25 cellular contexts compared by ENCODE assay signal in the genomic region with DNA sequence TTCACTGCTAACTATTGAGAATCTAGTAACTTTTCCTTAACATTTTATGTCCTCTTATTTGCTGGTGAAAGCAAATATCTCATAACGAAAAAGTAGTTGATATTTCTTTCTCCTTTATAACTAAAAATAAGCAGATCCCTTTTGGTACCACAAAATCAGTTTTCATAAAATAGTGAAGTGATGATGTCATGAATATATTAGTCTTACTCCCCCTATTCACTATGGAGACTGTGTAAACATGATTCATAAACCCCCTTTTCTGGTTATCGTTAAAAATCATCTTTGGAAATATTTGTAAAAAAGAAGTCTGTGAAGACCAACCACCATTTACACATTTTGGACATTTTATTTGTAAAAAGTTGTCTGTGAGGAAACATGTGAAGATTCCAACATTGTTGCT.
DNase-seq lines count a peak whose midpoint lies in the region; ATAC-seq, FAIRE-seq and TF ChIP-seq lines count a peak whose summit lies in the region.
"Had no signal": no experiment of that assay in that cellular context is flagged by ENCODE, and none has a peak within 500 bp of the region (broad histone marks: within the 10 kb centered on the region; RNA-seq: fewer than 3 reads in every experiment).

No MANE protein-coding gene starts in this region.

- H3F3A ChIP-seq in SK-N-SH (replicated peaks; ENCODE audit: insufficient read depth), result no peaks in the 10 kb centered on the region

- no peaks in the 10 kb centered on the region for H3K9me1 ChIP-seq in K562 (ENCODE audit: control insufficient read depth, insufficient read depth, low read length)

- H3K36me3 ChIP-seq in SK-N-SH (replicated peaks in 1 of 2; ENCODE audit: control insufficient read depth in 1 of 2, insufficient read depth in 2 of 2, low read length in 1 of 2) (no peaks in the 10 kb centered on the region), HEK293 (ENCODE audit: control insufficient read depth in 2 of 2, insufficient read depth in 1 of 2, low read length in 2 of 2) (no peaks in the 10 kb centered on the region), K562 (ENCODE audit: control insufficient read depth, insufficient read depth, low read length) (no peaks in the 10 kb centered on the region)
- H3K36me3 ChIP-seq: BE2C, BLaER1 had no signal

- ATAC-seq in SK-N-SH treated with all-trans-retinoic acid at 6 μM for 48 hours (no peak), K562 (no peak)
- ATAC-seq: A549 had no signal

- H3K79me2 ChIP-seq in SK-N-SH (ENCODE audit: insufficient read depth) (no peaks in the 10 kb centered on the region), K562 (ENCODE audit: control insufficient read depth, insufficient read depth, low read length) (no peaks in the 10 kb centered on the region)

- H3K9me3 ChIP-seq in SK-N-SH, result no peaks in the 10 kb centered on the region
- H3K9me3 ChIP-seq in HEK293 (ENCODE audit: control insufficient read depth, insufficient read depth, low read depth, low read length), result no peaks in the 10 kb centered on the region
- no peaks in the 10 kb centered on the region for H3K9me3 ChIP-seq in K562 (replicated peaks; ENCODE audit: control insufficient read depth, insufficient read depth, low read depth, low read length)
- H3K9me3 ChIP-seq: A549, BE2C, BLaER1, Caco-2 had no signal

- H3K27ac ChIP-seq in SK-N-SH (ENCODE audit: low read depth in 2 of 2, low read length in 1 of 2) (no peak overlapping the region), HEK293 (ENCODE audit: extremely low read depth, low read depth, low read length) (no peak overlapping the region), K562 (ENCODE audit: extremely low read depth, low read depth, low read length) (no peak overlapping the region)
- H3K27ac ChIP-seq: 22Rv1, A549, BLaER1 had no signal

- no peaks in the 10 kb centered on the region for H3K9me2 ChIP-seq in SK-N-SH

- TF ChIP-seq RAD21 in SK-N-SH (IDR thresholded peaks at IDR 0.05; ENCODE audit: low read length) (no peak), K562 (CRISPR knock-in tag; conservative IDR thresholded peaks at IDR 0.05 in 1 of 2, IDR thresholded peaks at IDR 0.05 in 1 of 2) (no peak)

- H4K20me1 ChIP-seq in SK-N-SH (ENCODE audit: insufficient read depth) (no peaks in the 10 kb centered on the region), K562 (replicated peaks; ENCODE audit: control insufficient read depth, insufficient read depth, low read length) (no peaks in the 10 kb centered on the region)
- H4K20me1 ChIP-seq: BLaER1 had no signal

- TF ChIP-seq EP300 in SK-N-SH (IDR thresholded peaks at IDR 0.05; ENCODE audit: borderline replicate concordance in 1 of 2, low read depth in 1 of 2, low read length in 1 of 2) (no peak), K562 (IDR thresholded peaks at IDR 0.05; ENCODE audit: low read length) (no peak)

- H3K27me3 ChIP-seq in SK-N-SH (ENCODE audit: insufficient read depth) (no peaks in the 10 kb centered on the region), K562 (ENCODE audit: control insufficient read depth in 2 of 2, insufficient read depth in 2 of 2, low read length in 2 of 2) (no peaks in the 10 kb centered on the region)
- H3K27me3 ChIP-seq: BE2C, BLaER1 had no signal

- CTCF ChIA-PET in SK-N-SH (lab: Yijun Ruan, JAX), result no interaction called here
- CTCF ChIA-PET in HEK293 (lab: Yijun Ruan, JAX), result no interaction called here
- CTCF ChIA-PET in K562 (lab: Yijun Ruan, JAX; ENCODE audit: low intra/inter-chr PET ratio), result no interaction called here

- POLR2A ChIA-PET in SK-N-SH (lab: Yijun Ruan, JAX), result no interaction called here
- POLR2A ChIA-PET in HEK293 (lab: Yijun Ruan, JAX), result no interaction called here
- POLR2A ChIA-PET in K562 (lab: Yijun Ruan, JAX), result no interaction called here

- WGBS in SK-N-SH (ENCODE audit: low lambda C conversion rate), result 36% methylated on average over 2 of the region's 2 CpGs
- 2% methylated on average over 2 of the region's 2 CpGs for WGBS in K562 (ENCODE audit: insufficient coverage, low coverage, missing lambda C conversion rate)

- H3K4me1 ChIP-seq in SK-N-SH (ENCODE audit: control insufficient read depth in 1 of 2, insufficient read depth in 2 of 2, low read depth in 1 of 2, low read length in 1 of 2), result no peaks in the 10 kb centered on the region
- H3K4me1 ChIP-seq in HEK293 (ENCODE audit: control insufficient read depth, insufficient read depth, low read length), result no peaks in the 10 kb centered on the region
- H3K4me1 ChIP-seq in K562 (replicated peaks in 1 of 2; ENCODE audit: control insufficient read depth in 2 of 2, insufficient read depth in 2 of 2, low read length in 2 of 2), result no peaks in the 10 kb centered on the region
- H3K4me1 ChIP-seq: A549, BE2C, BLaER1, Caco-2 had no signal

- no peak for DNase-seq in SK-N-SH
- DNase-seq in K562 (ENCODE audit: extremely low read depth in 1 of 4, low spot score in 3 of 4), result no peak
- peak; percentile 6 for DNase-seq in hepatic stellate cell (ENCODE audit: low spot score)
- no peak for DNase-seq in NCI-H1436 (lab: John Stamatoyannopoulos, UW)
- DNase-seq in Ammon's horn (ENCODE audit: low spot score), result no peak
- no peak for DNase-seq in COLO829 (ENCODE audit: low spot score)
- DNase-seq: AML-193; BE2C; C1 segment of cervical spinal cord; Caco-2; Calu3; CD4-positive, alpha-beta memory T cell; CD4-positive, CD25-positive, alpha-beta regulatory T cell; CD8-positive, alpha-beta memory T cell; DMS79 treated with DMSO at 0.1 percent for 48 hours; GF-D8 had no signal

- intact Hi-C loops in K562 (cut with micrococcal nuclease), result no loop called here

- no peak for TF ChIP-seq POLR2A in K562 (conservative IDR thresholded peaks at IDR 0.05)

- no TSS peak for BruUV-seq in K562 (replicated peaks; lab: Mats Ljungman, UMichigan)

- no peak overlapping the region for H3K4me2 ChIP-seq in SK-N-SH
- no peak overlapping the region for H3K4me2 ChIP-seq in K562 (ENCODE audit: insufficient read depth, low read length)
- H3K4me2 ChIP-seq: A549, BLaER1 had no signal

- no peak for TF ChIP-seq CTCF in SK-N-SH (IDR thresholded peaks at IDR 0.05)
- no peak for TF ChIP-seq CTCF in HEK293 (tag by site-specific recombination; IDR thresholded peaks at IDR 0.05)
- no peak for TF ChIP-seq CTCF in K562 (IDR thresholded peaks at IDR 0.05 in 2 of 3, conservative IDR thresholded peaks at IDR 0.05 in 1 of 3; ENCODE audit: insufficient read depth in 2 of 3, low read depth in 1 of 3, low read length in 3 of 3)

- H2AFZ ChIP-seq in SK-N-SH (ENCODE audit: low read depth) (peak overlapping the region; percentile 6; the same call in 1 of the 2 replicates), K562 (ENCODE audit: low read depth, low read length) (no peak overlapping the region)

- peak; percentile 11 for FAIRE-seq in K562 (lab: Jason Lieb, UNC)
- FAIRE-seq: A549, D721Med, G401.6, GM12891, GM19239 had no signal

- in situ Hi-C loops in K562 (cut with MboI), result no loop called here

- H3K9ac ChIP-seq in SK-N-SH, result no peak overlapping the region
- H3K9ac ChIP-seq in K562 (ENCODE audit: insufficient read depth in 1 of 2, low read depth in 2 of 2, low read length in 2 of 2), result no peak overlapping the region
- H3K9ac ChIP-seq: BLaER1 had no signal

- H3K4me3 ChIP-seq in SK-N-SH (ENCODE audit: low read depth in 2 of 2, low read length in 1 of 2) (no peak overlapping the region), HEK293 (ENCODE audit: low read depth, low read length) (no peak overlapping the region), K562 (no peak overlapping the region)
- H3K4me3 ChIP-seq: A549, BLaER1 had no signal

TF ChIP-seq in SK-N-SH, 30 proteins besides CTCF, POLR2A, EP300 and RAD21 (continues in another document):
- TF ChIP-seq FOXM1 (IDR thresholded peaks at IDR 0.05; ENCODE audit: low read depth) (no peak), JUND (IDR thresholded peaks at IDR 0.05) (no peak), ELF1 (IDR thresholded peaks at IDR 0.05) (no peak), GATA2 (CRISPR knock-in tag; IDR thresholded peaks at IDR 0.05) (no peak), EZH2phosphoT487 (IDR thresholded peaks at IDR 0.05; ENCODE audit: borderline replicate concordance, low read depth) (no peak), TAF1 (IDR thresholded peaks at IDR 0.05; ENCODE audit: borderline replicate concordance, low read depth, low read length) (no peak), POLR2AphosphoS5 (IDR thresholded peaks at IDR 0.05; ENCODE audit: low read depth, low read length) (no peak)

TF ChIP-seq in HEK293, 187 proteins besides CTCF, POLR2A, EP300 and RAD21:
- TF ChIP-seq ZNF843 (tag by site-specific recombination; IDR thresholded peaks at IDR 0.05), result no peak
- TF ChIP-seq, protein P1, sequence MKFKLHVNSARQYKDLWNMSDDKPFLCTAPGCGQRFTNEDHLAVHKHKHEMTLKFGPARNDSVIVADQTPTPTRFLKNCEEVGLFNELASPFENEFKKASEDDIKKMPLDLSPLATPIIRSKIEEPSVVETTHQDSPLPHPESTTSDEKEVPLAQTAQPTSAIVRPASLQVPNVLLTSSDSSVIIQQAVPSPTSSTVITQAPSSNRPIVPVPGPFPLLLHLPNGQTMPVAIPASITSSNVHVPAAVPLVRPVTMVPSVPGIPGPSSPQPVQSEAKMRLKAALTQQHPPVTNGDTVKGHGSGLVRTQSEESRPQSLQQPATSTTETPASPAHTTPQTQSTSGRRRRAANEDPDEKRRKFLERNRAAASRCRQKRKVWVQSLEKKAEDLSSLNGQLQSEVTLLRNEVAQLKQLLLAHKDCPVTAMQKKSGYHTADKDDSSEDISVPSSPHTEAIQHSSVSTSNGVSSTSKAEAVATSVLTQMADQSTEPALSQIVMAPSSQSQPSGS (tag by site-specific recombination; IDR thresholded peaks at IDR 0.05; ENCODE audit: low read depth), result 0 out of 2 replicates have a peak, but pooled peaks have one; percentile 29

TF ChIP-seq in K562, 482 proteins besides CTCF, POLR2A, EP300 and RAD21:
- no peak for TF ChIP-seq TAF15 (IDR thresholded peaks at IDR 0.05; ENCODE audit: low read depth, low read length)
- TF ChIP-seq ZNF165 (CRISPR knock-in tag; IDR thresholded peaks at IDR 0.05; ENCODE audit: borderline replicate concordance), result no peak
- TF ChIP-seq MECOM (CRISPR knock-in tag; IDR thresholded peaks at IDR 0.05), result no peak
- no peak for TF ChIP-seq KHSRP (IDR thresholded peaks at IDR 0.05)
TF ChIP-seq in K562: peak in this region for 0.
